ENCODE assay signal across 16 cellular contexts in genomic region chr2:101022221-101022620, GRCh38. TPM values are rescaled to one million over a fixed set of nuclear protein-coding genes. Genes with fewer than 3 reads are reported as not detected.
DNase-seq lines count a peak whose midpoint lies in the region; ATAC-seq, FAIRE-seq and TF ChIP-seq lines count a peak whose summit lies in the region.
"Had no signal": no experiment of that assay in that cellular context is flagged by ENCODE, and none has a peak within 500 bp of the region (broad histone marks: within the 10 kb centered on the region; RNA-seq: fewer than 3 reads in every experiment).

No MANE protein-coding gene starts in this region.

- TF ChIP-seq CTCF in GM12878 (IDR thresholded peaks at IDR 0.05 in 2 of 3, conservative IDR thresholded peaks at IDR 0.05 in 1 of 3; ENCODE audit: control insufficient read depth in 2 of 3, extremely low read depth in 1 of 3, insufficient read depth in 1 of 3, low read depth in 3 of 3, low read length in 3 of 3) = no peak
- TF ChIP-seq CTCF in HepG2 (CRISPR knock-in tag; IDR thresholded peaks at IDR 0.05) = no peak

- H2BK15ac ChIP-seq in mesenchymal stem cell (ENCODE audit: low read depth, poor library complexity, severe bottlenecking) = no peak overlapping the region

- POLR2A ChIA-PET in GM12878 (lab: Charles Lee) (interaction anchor here (1.1 kb wide), 1 partner anchor 20 kb away, joined by 3 read pairs; the partner anchor contains the start of gene RPL31), HepG2 (lab: Yijun Ruan, JAX) (interaction anchor here (1.3 kb wide), 1 partner anchor 20 kb away, joined by 3 read pairs; the partner anchor contains the start of gene RPL31)

- H3K4me1 ChIP-seq in GM12878 (ENCODE audit: control insufficient read depth, insufficient read depth, low read length) = no peaks in the 10 kb centered on the region
- peaks cover 6% of the 10 kb centered on the region; the same call in 1 of the 2 replicates for H3K4me1 ChIP-seq in HepG2 (ENCODE audit: insufficient read depth, low read length)
- peaks cover 2% of the 10 kb centered on the region for H3K4me1 ChIP-seq in mesenchymal stem cell (ENCODE audit: control insufficient read depth, insufficient read depth, low read depth, low read length)
- H3K4me1 ChIP-seq: BLaER1 treated with 17β-estradiol and CSF1 and Interleukin-3, amounts not matched to agents 10 nM and 100 nM had no signal

- RAD21 ChIA-PET in GM12878 (lab: Charles Lee; ENCODE audit: unreplicated experiment) = no interaction called here

- H4K20me1 ChIP-seq in GM12878 (ENCODE audit: control insufficient read depth, insufficient read depth) (no peaks in the 10 kb centered on the region), HepG2 (ENCODE audit: insufficient read depth, low read length) (no peaks in the 10 kb centered on the region)

- intact Hi-C loops in left ventricle myocardium superior (cut with micrococcal nuclease) (no loop called here), Right ventricle myocardium superior (cut with DNase I) (no loop called here), GM12878 (cut with micrococcal nuclease; ENCODE audit: unreplicated experiment) (no loop called here), HepG2 (cut with micrococcal nuclease; ENCODE audit: unreplicated experiment) (loop anchor here (10.0 kb wide), 1 partner anchor 463 kb away; no protein-coding TSS in a partner anchor)

- SMC1A ChIA-PET in GM12878 (lab: Charles Lee; ENCODE audit: uncharacterized antibody, unreplicated experiment) = interaction anchor here (0.6 to 1.9 kb wide), 2 partner anchors 9 to 15 kb away, joined by 3 to 6 read pairs; no protein-coding TSS in a partner anchor

- H3K36me3 ChIP-seq in GM12878 (ENCODE audit: control insufficient read depth in 2 of 2, insufficient read depth in 2 of 2, low read length in 1 of 2) (no peaks in the 10 kb centered on the region; a peak in 1 of 4 replicates), HepG2 (replicated peaks in 1 of 2; ENCODE audit: control insufficient read depth in 1 of 2, insufficient read depth in 2 of 2, low read length in 2 of 2) (peaks cover 20 to 77% of the 10 kb centered on the region in 2 experiments), mesenchymal stem cell (ENCODE audit: control insufficient read depth in 1 of 2, insufficient read depth in 2 of 2, low read depth in 1 of 2, low read length in 2 of 2) (peaks cover 16 to 80% of the 10 kb centered on the region in 2 experiments)

- ATAC-seq in left ventricle myocardium superior (peak; percentile 22), Right ventricle myocardium superior (ENCODE audit: poor library complexity) (no peak), GM12878 (no peak), HepG2 (peak; percentile 26), HG03469 (IDR thresholded peaks at IDR 0.05; ENCODE audit: unreplicated experiment) (no peak)
- ATAC-seq: CD8-positive, alpha-beta T cell had no signal

- BruUV-seq in GM12878 (replicated peaks; lab: Mats Ljungman, UMichigan) (no TSS peak), HepG2 (replicated peaks; lab: Mats Ljungman, UMichigan) (no TSS peak)

- H3K23ac ChIP-seq in mesenchymal stem cell (ENCODE audit: low read length in 2 of 2) = no peak overlapping the region

- TF ChIP-seq POLR2A in GM12878 (IDR thresholded peaks at IDR 0.05; ENCODE audit: low read depth, low read length) (no peak), HepG2 (IDR thresholded peaks at IDR 0.05; ENCODE audit: insufficient read depth in 1 of 2, low read depth in 2 of 2, low read length in 2 of 2) (no peak)

- H3K18ac ChIP-seq in mesenchymal stem cell (ENCODE audit: low read depth in 1 of 2, low read length in 2 of 2) = no peak overlapping the region

- TF ChIP-seq RAD21 in GM12878 (IDR thresholded peaks at IDR 0.05; ENCODE audit: insufficient read depth, low read depth, low read length) (no peak), HepG2 (CRISPR knock-in tag; IDR thresholded peaks at IDR 0.05) (no peak)

- no peak overlapping the region for H3K9ac ChIP-seq in GM12878 (ENCODE audit: control insufficient read depth, insufficient read depth, low read length)
- no peak overlapping the region for H3K9ac ChIP-seq in HepG2 (ENCODE audit: insufficient read depth, low read depth, low read length)
- H3K9ac ChIP-seq in mesenchymal stem cell (ENCODE audit: low read length) = no peak overlapping the region
- H3K9ac ChIP-seq: BLaER1 treated with 17β-estradiol and CSF1 and Interleukin-3, amounts not matched to agents 10 nM and 100 nM had no signal

- H2AFZ ChIP-seq in GM12878 (ENCODE audit: control insufficient read depth, low read depth, low read length) (no peak overlapping the region), HepG2 (ENCODE audit: low read length) (no peak overlapping the region), mesenchymal stem cell (ENCODE audit: low read depth, low read length) (no peak overlapping the region)

- 88% methylated on average over 16 of the region's 16 CpGs for WGBS in GM12878 (ENCODE audit: insufficient coverage, insufficient replicate concordance, low lambda C conversion rate, missing lambda C conversion rate)
- 96% methylated on average over 15 of the region's 16 CpGs for WGBS in HepG2 (ENCODE audit: low lambda C conversion rate)
- 91% methylated on average over 16 of the region's 16 CpGs for WGBS in mesenchymal stem cell

- TF ChIP-seq EP300 in GM12878 (IDR thresholded peaks at IDR 0.05; ENCODE audit: borderline replicate concordance in 1 of 2, control insufficient read depth in 1 of 2, low read depth in 2 of 2, low read length in 2 of 2) (no peak), HepG2 (IDR thresholded peaks at IDR 0.05; ENCODE audit: low read depth in 2 of 2, low read length in 2 of 2) (no peak), HepG2 (CRISPR knock-in tag; IDR thresholded peaks at IDR 0.05; ENCODE audit: borderline replicate concordance) (no peak)

- peak; percentile 44 for FAIRE-seq in GM12878 (lab: Jason Lieb, UNC)
- FAIRE-seq in HepG2 (lab: Jason Lieb, UNC) = no peak
- FAIRE-seq: GM19239, H1 had no signal

- no peak overlapping the region for H3K27ac ChIP-seq in GM12878 (ENCODE audit: control insufficient read depth, insufficient read depth)
- no peak overlapping the region for H3K27ac ChIP-seq in HepG2 (ENCODE audit: extremely low read length, insufficient read depth, low read length)
- H3K27ac ChIP-seq in mesenchymal stem cell (ENCODE audit: low read length, poor library complexity, severe bottlenecking) = no peak overlapping the region
- H3K27ac ChIP-seq: BLaER1 treated with 17β-estradiol and CSF1 and Interleukin-3, amounts not matched to agents 10 nM and 100 nM; HL-60 had no signal

- CTCF ChIA-PET in GM12878 (lab: Yijun Ruan, JAX) (no interaction called here), HepG2 (lab: Yijun Ruan, JAX; ENCODE audit: low intra/inter-chr PET ratio, low total read pairs) (no interaction called here)

- no peak overlapping the region for H2BK120ac ChIP-seq in mesenchymal stem cell (ENCODE audit: low read depth, low read length)

- in situ Hi-C loops in GM12878 (cut with MboI) = no loop called here
- in situ Hi-C loops in HepG2 (cut with HindIII; ENCODE audit: extremely low pct_ligation_motif_present, low pct_unique_long_range_greater_than_20kb) = no loop called here

- H2AK5ac ChIP-seq in mesenchymal stem cell (ENCODE audit: low read length, severe bottlenecking) = no peak overlapping the region

- H3K4ac ChIP-seq in mesenchymal stem cell (ENCODE audit: low read depth in 1 of 2, low read length in 2 of 2) = no peak overlapping the region

- no peak overlapping the region for H2BK5ac ChIP-seq in mesenchymal stem cell (ENCODE audit: low read depth, low read length, poor library complexity, severe bottlenecking)

- H3K79me2 ChIP-seq in GM12878 (ENCODE audit: control insufficient read depth, insufficient read depth, low read length) (no peaks in the 10 kb centered on the region), HepG2 (ENCODE audit: insufficient read depth, low read length) (no peaks in the 10 kb centered on the region)

- no peak overlapping the region for H3K14ac ChIP-seq in mesenchymal stem cell (ENCODE audit: low read length in 2 of 2)

- H2BK12ac ChIP-seq in mesenchymal stem cell (ENCODE audit: low read length in 2 of 2) = no peak overlapping the region

- no peaks in the 10 kb centered on the region for H3K79me1 ChIP-seq in mesenchymal stem cell (replicated peaks; ENCODE audit: low read length, poor library complexity, severe bottlenecking)

- H3K4me3 ChIP-seq in GM12878 (no peak overlapping the region), HepG2 (replicated peaks in 1 of 3; ENCODE audit: insufficient read depth in 1 of 3, low read depth in 2 of 3, low read length in 3 of 3) (no peak overlapping the region), mesenchymal stem cell (ENCODE audit: insufficient read depth in 1 of 2, low read depth in 1 of 2, low read length in 2 of 2) (no peak overlapping the region)
- H3K4me3 ChIP-seq: BLaER1 treated with 17β-estradiol and CSF1 and Interleukin-3, amounts not matched to agents 10 nM and 100 nM had no signal

- H4K8ac ChIP-seq in mesenchymal stem cell (ENCODE audit: low read length) = no peak overlapping the region

- H3K27me3 ChIP-seq in GM12878 (replicated peaks in 1 of 2; ENCODE audit: control insufficient read depth in 2 of 2, insufficient read depth in 2 of 2, low read length in 1 of 2) (no peaks in the 10 kb centered on the region), HepG2 (ENCODE audit: control insufficient read depth in 1 of 2, insufficient read depth in 2 of 2, low read length in 2 of 2) (no peaks in the 10 kb centered on the region), mesenchymal stem cell (ENCODE audit: control insufficient read depth in 1 of 2, insufficient read depth in 1 of 2, low read length in 2 of 2) (no peaks in the 10 kb centered on the region)
- H3K27me3 ChIP-seq: BLaER1 treated with 17β-estradiol and CSF1 and Interleukin-3, amounts not matched to agents 10 nM and 100 nM had no signal

- H3K4me2 ChIP-seq in GM12878 (ENCODE audit: control insufficient read depth, insufficient read depth) = no peak overlapping the region
- no peak overlapping the region for H3K4me2 ChIP-seq in HepG2 (ENCODE audit: low read depth, low read length)
- H3K4me2 ChIP-seq in mesenchymal stem cell (ENCODE audit: low read length, poor library complexity, severe bottlenecking) = no peak overlapping the region
- H3K4me2 ChIP-seq: BLaER1 treated with 17β-estradiol and CSF1 and Interleukin-3, amounts not matched to agents 10 nM and 100 nM had no signal

- no peak for DNase-seq in left ventricle myocardium superior
- no peak for DNase-seq in Right ventricle myocardium superior
- DNase-seq in GM12878 (ENCODE audit: low read depth, low spot score) = no peak
- no peak for DNase-seq in HepG2 (ENCODE audit: low spot score)
- DNase-seq in H4 (ENCODE audit: low spot score) = no peak
- no peak for DNase-seq in mesenchymal stem cell
- DNase-seq: Calu3; CD8-positive, alpha-beta T cell; DMS79 treated with DMSO at 0.1 percent for 48 hours; GF-D8; HCEC 1CT had no signal

- H4K91ac ChIP-seq in mesenchymal stem cell (ENCODE audit: low read length) = no peak overlapping the region

- no peaks in the 10 kb centered on the region for H3K9me3 ChIP-seq in GM12878 (replicated peaks; ENCODE audit: control insufficient read depth, insufficient read depth, low read length)
- H3K9me3 ChIP-seq in HepG2 (ENCODE audit: low read length) = no peaks in the 10 kb centered on the region
- no peaks in the 10 kb centered on the region for H3K9me3 ChIP-seq in mesenchymal stem cell (ENCODE audit: control insufficient read depth, low read length)
- H3K9me3 ChIP-seq: BLaER1 treated with 17β-estradiol and CSF1 and Interleukin-3, amounts not matched to agents 10 nM and 100 nM had no signal

RNA-seq across cellular contexts. Expression of gene RPL31, which starts 20.1 kb away (rescaled TPM):
- 703 TPM for total RNA-seq in left ventricle myocardium superior
- 756 TPM for total RNA-seq in Right ventricle myocardium superior
- total RNA-seq in GM12878 (2013; cell fraction: nucleolus; rRNA removed) = 506 and 558 TPM in 2 replicates
- 1,643 and 1,672 TPM in 2 replicates for total RNA-seq in GM12878 (2014; rRNA removed)
- 2,010 and 2,119 TPM in 2 replicates for total RNA-seq in GM12878 (2014; rRNA removed; fragmentation: Illumina TruSeq; extraction: Trizol)
- total RNA-seq in GM12878 (2021) = 1,730 and 1,880 TPM in 2 replicates
- 4,017 TPM for polyA plus RNA-seq in GM12878 (2011; ENCODE audit: low read depth)
- 2,588 and 2,966 TPM in 2 replicates for polyA plus RNA-seq in GM12878 (2011; rRNA removed)
- polyA plus RNA-seq in GM12878 (2011; cell fraction: cytosol; rRNA removed) = 1,434 and 1,651 TPM in 2 replicates
- 583 and 722 TPM in 2 replicates for polyA plus RNA-seq in GM12878 (2011; cell fraction: nucleus; rRNA removed)
- 7,976 and 8,679 TPM in 2 replicates for polyA plus RNA-seq in GM12878 (2012)
- 2,219 and 2,318 TPM in 2 replicates for polyA plus RNA-seq in GM12878 (2014; fragmentation: Illumina TruSeq; extraction: Trizol)
- polyA plus RNA-seq in GM12878 (2014; fragmentation: Nextera tagmentation; extraction: Ambion mirVana) = 1,000 to 10,000 TPM; 5,836 to 8,551 TPM
- polyA plus RNA-seq in GM12878 (2014; rRNA removed) = 2,664 and 2,752 TPM in 2 replicates
- polyA plus RNA-seq in GM12878 (2016; fragmentation: Nextera tagmentation; extraction: Ambion mirVana) = 1,000 to 10,000 TPM; 2,013 to 2,197 TPM
- polyA minus RNA-seq in GM12878 (2011; rRNA and poly(A)+ RNA removed) = 294 and 425 TPM in 2 replicates
- 148 and 188 TPM in 2 replicates for polyA minus RNA-seq in GM12878 (2011; cell fraction: cytosol; rRNA and poly(A)+ RNA removed)
- 104 and 147 TPM in 2 replicates for polyA minus RNA-seq in GM12878 (2011; cell fraction: nucleus; rRNA and poly(A)+ RNA removed)
- 3,331 and 4,246 TPM in 2 replicates for total RNA-seq in HepG2 (2016; rRNA removed; fragmentation: Illumina TruSeq; extraction: Trizol)
- 5,225 and 5,854 TPM in 2 replicates for total RNA-seq in HepG2 (2016; cell fraction: cytosol; rRNA removed; fragmentation: Illumina TruSeq; extraction: Trizol; ENCODE audit: low read depth)
- total RNA-seq in HepG2 (2016; cell fraction: insoluble cytoplasmic fraction; rRNA removed; fragmentation: Illumina TruSeq; extraction: Trizol) = 3,362 and 4,378 TPM in 2 replicates
- total RNA-seq in HepG2 (2016; cell fraction: membrane; rRNA removed; fragmentation: Illumina TruSeq; extraction: Trizol) = 8,556 and 9,092 TPM in 2 replicates
- total RNA-seq in HepG2 (2016; cell fraction: nucleus; rRNA removed; fragmentation: Illumina TruSeq; extraction: Trizol) = 1,122 and 1,268 TPM in 2 replicates
- 3,582 and 3,614 TPM in 2 replicates for polyA plus RNA-seq in HepG2 (2011; rRNA removed)
- 3,176 and 4,386 TPM in 2 replicates for polyA plus RNA-seq in HepG2 (2011; cell fraction: cytosol; rRNA removed)
- polyA plus RNA-seq in HepG2 (2011; cell fraction: nucleus; rRNA removed) = 741 and 878 TPM in 2 replicates
- 8,552 and 9,844 TPM in 2 replicates for polyA plus RNA-seq in HepG2 (2012)
- 7,218 and 7,614 TPM in 2 replicates for polyA plus RNA-seq in HepG2 (2016; cell fraction: cytosol; fragmentation: Illumina TruSeq; extraction: Trizol; ENCODE audit: low read depth)
- 4,222 and 4,697 TPM in 2 replicates for polyA plus RNA-seq in HepG2 (2016; cell fraction: insoluble cytoplasmic fraction; fragmentation: Illumina TruSeq; extraction: Trizol; ENCODE audit: low read depth)
- polyA plus RNA-seq in HepG2 (2016; cell fraction: membrane; fragmentation: Illumina TruSeq; extraction: Trizol; ENCODE audit: low read depth) = 8,348 and 8,377 TPM in 2 replicates
- 2,101 and 2,110 TPM in 2 replicates for polyA plus RNA-seq in HepG2 (2016; cell fraction: nucleus; fragmentation: Illumina TruSeq; extraction: Trizol; ENCODE audit: insufficient read depth, low read depth)
- polyA minus RNA-seq in HepG2 (2011; rRNA and poly(A)+ RNA removed; ENCODE audit: low replicate concordance) = 234 and 364 TPM in 2 replicates
- polyA minus RNA-seq in HepG2 (2011; cell fraction: cytosol; rRNA and poly(A)+ RNA removed) = 317 and 452 TPM in 2 replicates
- polyA minus RNA-seq in HepG2 (2011; cell fraction: nucleus; rRNA and poly(A)+ RNA removed) = 241 and 344 TPM in 2 replicates
- total RNA-seq in H4 (2014; rRNA removed; shearing (Covaris generic)) = 1,787 and 1,821 TPM in 2 replicates
- polyA plus RNA-seq in mesenchymal stem cell (2013, experiment 1 of 2) = 1,594 TPM
- 1,456 TPM for polyA plus RNA-seq in mesenchymal stem cell (2013, experiment 2 of 2)

Comparison
In these comparisons a context has a peak if more than half of its experiments do, and no peak if none do; other contexts are left out.
1. ATAC-seq: peak in left ventricle myocardium superior (single experiment) and HepG2 (single experiment); none in Right ventricle myocardium superior (single experiment), GM12878 (single experiment) and HG03469 (single experiment).